In the genomic region with DNA sequence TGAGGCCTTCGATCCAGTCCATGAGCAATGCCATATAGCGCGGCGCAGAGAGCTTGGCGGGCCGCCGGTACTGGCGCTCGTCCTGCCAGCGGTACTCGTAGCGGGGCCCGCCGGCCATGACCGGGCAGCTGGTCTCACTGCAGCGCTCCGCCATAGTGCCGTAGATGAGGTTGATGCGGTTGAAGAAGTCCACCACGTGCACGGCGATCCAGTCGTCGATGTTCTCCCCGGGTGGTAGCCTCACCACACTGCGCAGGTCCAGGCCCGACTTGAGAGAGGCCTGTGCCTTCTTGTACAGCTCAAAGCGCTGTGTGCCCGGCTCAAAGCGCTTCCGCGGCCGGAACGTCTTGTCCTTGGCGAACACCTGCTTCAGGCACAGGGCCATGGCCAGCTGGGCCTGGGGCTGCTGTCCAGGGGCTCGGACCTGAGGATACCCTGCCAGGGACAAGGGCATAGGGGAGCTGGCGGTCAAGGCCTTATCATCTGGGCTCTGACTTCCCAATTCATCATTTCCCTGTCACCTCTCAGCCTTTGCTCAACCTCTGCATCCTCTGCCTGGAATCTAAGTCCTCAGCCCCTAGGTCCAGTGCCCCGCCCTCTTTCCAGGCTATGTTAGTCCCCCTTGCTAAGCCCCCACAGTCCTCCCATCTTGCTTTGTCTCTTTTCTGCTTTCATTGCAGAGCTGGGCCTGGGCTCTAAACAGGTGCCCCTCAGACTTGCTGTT, we compare ENCODE assay signal across 1 cellular context.
TF ChIP-seq lines count a peak whose summit lies in the region.

No MANE protein-coding gene starts in this region.

TF ChIP-seq in IMR-90, 13 proteins besides CTCF, POLR2A, EP300 and RAD21:
- TF ChIP-seq MXI1 (IDR thresholded peaks at IDR 0.05; ENCODE audit: borderline replicate concordance, low read depth, low read length) (no peak), RFX5 (IDR thresholded peaks at IDR 0.05; ENCODE audit: low read depth, low read length) (no peak), CHD1 (IDR thresholded peaks at IDR 0.05; ENCODE audit: low read depth, low read length) (no peak), NFE2L2 (IDR thresholded peaks at IDR 0.05; ENCODE audit: low read depth, low read length) (no peak), MAZ (IDR thresholded peaks at IDR 0.05; ENCODE audit: borderline replicate concordance, low read depth, low read length) (no peak), BHLHE40 (IDR thresholded peaks at IDR 0.05; ENCODE audit: low read depth, low read length) (no peak), MAFK (IDR thresholded peaks at IDR 0.05; ENCODE audit: low read depth, low read length) (no peak), FOS (IDR thresholded peaks at IDR 0.05; ENCODE audit: low read depth, low read length) (no peak), CEBPB (IDR thresholded peaks at IDR 0.05; ENCODE audit: low read depth, low read length) (no peak), RCOR1 (IDR thresholded peaks at IDR 0.05; ENCODE audit: insufficient replicate concordance, low read length) (no peak), SMC3 (IDR thresholded peaks at IDR 0.05; ENCODE audit: low read depth, low read length) (no peak)
- TF ChIP-seq, protein P1, sequence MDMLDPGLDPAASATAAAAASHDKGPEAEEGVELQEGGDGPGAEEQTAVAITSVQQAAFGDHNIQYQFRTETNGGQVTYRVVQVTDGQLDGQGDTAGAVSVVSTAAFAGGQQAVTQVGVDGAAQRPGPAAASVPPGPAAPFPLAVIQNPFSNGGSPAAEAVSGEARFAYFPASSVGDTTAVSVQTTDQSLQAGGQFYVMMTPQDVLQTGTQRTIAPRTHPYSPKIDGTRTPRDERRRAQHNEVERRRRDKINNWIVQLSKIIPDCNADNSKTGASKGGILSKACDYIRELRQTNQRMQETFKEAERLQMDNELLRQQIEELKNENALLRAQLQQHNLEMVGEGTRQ (IDR thresholded peaks at IDR 0.05; ENCODE audit: low read depth, low read length), result no peak
- TF ChIP-seq, protein P2, sequence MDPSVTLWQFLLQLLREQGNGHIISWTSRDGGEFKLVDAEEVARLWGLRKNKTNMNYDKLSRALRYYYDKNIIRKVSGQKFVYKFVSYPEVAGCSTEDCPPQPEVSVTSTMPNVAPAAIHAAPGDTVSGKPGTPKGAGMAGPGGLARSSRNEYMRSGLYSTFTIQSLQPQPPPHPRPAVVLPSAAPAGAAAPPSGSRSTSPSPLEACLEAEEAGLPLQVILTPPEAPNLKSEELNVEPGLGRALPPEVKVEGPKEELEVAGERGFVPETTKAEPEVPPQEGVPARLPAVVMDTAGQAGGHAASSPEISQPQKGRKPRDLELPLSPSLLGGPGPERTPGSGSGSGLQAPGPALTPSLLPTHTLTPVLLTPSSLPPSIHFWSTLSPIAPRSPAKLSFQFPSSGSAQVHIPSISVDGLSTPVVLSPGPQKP (IDR thresholded peaks at IDR 0.05; ENCODE audit: borderline replicate concordance, low read depth, low read length), result no peak
